1 cellular context compared by ENCODE assay signal in genomic region chr9:68509689-68510088, GRCh38.
A peak's percentile ranks its signal among the peaks of the same experiment; 100 is the strongest.
TF ChIP-seq lines count a peak whose summit lies in the region.

No MANE protein-coding gene starts in this region.

TF ChIP-seq in H1, 55 proteins besides CTCF, POLR2A, EP300 and RAD21:
- TF ChIP-seq SP1 (IDR thresholded peaks at IDR 0.05; ENCODE audit: low read depth, low read length) (peak; percentile 31; the same call in 1 of the 2 replicates), POLR2AphosphoS5 (IDR thresholded peaks at IDR 0.05; ENCODE audit: low read depth, low read length) (peak; percentile 68; the same call in 1 of the 2 replicates), NANOG (IDR thresholded peaks at IDR 0.05; ENCODE audit: insufficient read depth, low read depth, low read length, poor library complexity, severe bottlenecking) (peak; percentile 12), RXRA (IDR thresholded peaks at IDR 0.05; ENCODE audit: insufficient read depth, low read depth, low read length) (0 out of 2 replicates have a peak, but pooled peaks have one; percentile 35), SUZ12 (IDR thresholded peaks at IDR 0.05; ENCODE audit: low read length) (no peak), TCF12 (IDR thresholded peaks at IDR 0.05; ENCODE audit: low read depth, low read length) (0 out of 2 replicates have a peak, but pooled peaks have one; percentile 22)
